In the genomic region with DNA sequence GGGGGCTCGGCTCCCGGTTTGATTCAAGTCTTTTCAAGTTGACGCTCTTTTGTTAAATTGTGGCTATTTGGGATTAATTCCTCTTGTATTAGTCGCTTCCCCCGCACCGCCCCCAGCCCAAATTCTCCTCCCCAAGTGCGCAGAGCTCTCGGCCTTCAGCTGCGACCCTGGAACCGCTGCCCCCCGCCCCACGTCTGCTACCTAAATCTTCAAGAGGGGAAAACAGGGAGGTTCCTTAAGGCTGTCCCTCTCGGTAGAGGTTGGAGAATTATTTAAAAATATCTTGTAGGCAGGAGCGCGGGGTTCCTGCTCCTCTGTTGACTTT, we compare ENCODE assay signal across 8 cellular contexts. TPM values are rescaled to one million over a fixed set of nuclear protein-coding genes. Genes with fewer than 3 reads are reported as not detected.
DNase-seq lines count a peak whose midpoint lies in the region; ATAC-seq and TF ChIP-seq lines count a peak whose summit lies in the region.

No MANE protein-coding gene starts in this region.

- H3K9me3 Mint-ChIP-seq in natural killer cell: no peaks in the 10 kb centered on the region

- no peaks in the 10 kb centered on the region for H3K36me3 Mint-ChIP-seq in natural killer cell

- H3K9me3 ChIP-seq in duodenal mucosa (ENCODE audit: control insufficient read depth in 1 of 2, low read length in 2 of 2): no peaks in the 10 kb centered on the region

- H3K4me3 Mint-ChIP-seq in natural killer cell: peak overlapping the region; percentile 92

- H3K4me3 ChIP-seq in AG09309 (ENCODE audit: control insufficient read depth, low read depth, low read length): peak overlapping the region; percentile 64
- H3K4me3 ChIP-seq in NB4 (ENCODE audit: low read depth, low read length): peak overlapping the region; percentile 53
- peak overlapping the region; percentile 72 to 76 for H3K4me3 ChIP-seq in duodenal mucosa (ENCODE audit: low read depth in 1 of 2, low read length in 2 of 2)

- peak overlapping the region; percentile 93 to 94 for H3K27ac Mint-ChIP-seq in natural killer cell

- H3K27ac ChIP-seq in duodenal mucosa (ENCODE audit: low read depth, low read length): peak overlapping the region; percentile 62

- H3K36me3 ChIP-seq in duodenal mucosa (ENCODE audit: control insufficient read depth in 1 of 2, insufficient read depth in 2 of 2, low read length in 2 of 2): no peaks in the 10 kb centered on the region

- no peak for ATAC-seq in natural killer cell
- ATAC-seq in HG03095 (IDR thresholded peaks at IDR 0.05; ENCODE audit: unreplicated experiment): no peak
- no peak for ATAC-seq in GM18907 (IDR thresholded peaks at IDR 0.05; ENCODE audit: unreplicated experiment)

- H3K27me3 ChIP-seq in duodenal mucosa (ENCODE audit: control insufficient read depth in 1 of 2, insufficient read depth in 2 of 2, low read length in 2 of 2): no peaks in the 10 kb centered on the region

- peak overlapping the region; percentile 66 for H3K9ac ChIP-seq in duodenal mucosa (ENCODE audit: low read depth in 1 of 2, low read length in 2 of 2)

- H3K4me1 Mint-ChIP-seq in natural killer cell: peaks cover 19% of the 10 kb centered on the region in 2 donors

- H3K27me3 Mint-ChIP-seq in natural killer cell (ENCODE audit: low read depth in 2 of 2): no peaks in the 10 kb centered on the region

- H3K4me1 ChIP-seq in duodenal mucosa (ENCODE audit: control insufficient read depth in 1 of 2, insufficient read depth in 2 of 2, low read length in 2 of 2): peaks cover 6 to 8% of the 10 kb centered on the region in 2 donors

- no peak for TF ChIP-seq CTCF in AG09309 (IDR thresholded peaks at IDR 0.05; ENCODE audit: control insufficient read depth, insufficient read depth, low read depth, low read length, missing control alignments)
- TF ChIP-seq CTCF in NB4 (IDR thresholded peaks at IDR 0.05; ENCODE audit: low read depth, low read length): no peak
- no peak for TF ChIP-seq CTCF in natural killer cell (IDR thresholded peaks at IDR 0.05)

- no peak for DNase-seq in AG09309 (ENCODE audit: low read depth)
- DNase-seq in NB4 (ENCODE audit: low read depth): no peak
- no peak for DNase-seq in natural killer cell
- DNase-seq in cerebellum (ENCODE audit: low spot score): no peak
- DNase-seq in Kasumi-1 (lab: John Stamatoyannopoulos, UW): no peak

- no peak for TF ChIP-seq POLR2A in NB4 (IDR thresholded peaks at IDR 0.05; ENCODE audit: extremely low read depth, insufficient read length)

- intact Hi-C loops in natural killer cell (cut with micrococcal nuclease): no loop called here

RNA-seq across cellular contexts. Expression of a gene that starts 0.9 kb away (rescaled TPM):
- total RNA-seq in natural killer cell (10 to 100 TPM; 62.1 to 82.9 (median 79.4) TPM), cerebellum (35.1 TPM)
